ENCODE assay signal across 8 cellular contexts in genomic region chr13:22278336-22278929, GRCh38.
DNase-seq lines count a peak whose midpoint lies in the region; ATAC-seq, FAIRE-seq and TF ChIP-seq lines count a peak whose summit lies in the region.

No MANE protein-coding gene starts in this region.

- no peak for TF ChIP-seq EP300 in SK-N-SH (IDR thresholded peaks at IDR 0.05; ENCODE audit: borderline replicate concordance in 1 of 2, low read depth in 1 of 2, low read length in 1 of 2)

- H3K36me3 ChIP-seq in SK-N-SH (replicated peaks in 1 of 2; ENCODE audit: control insufficient read depth in 1 of 2, insufficient read depth in 2 of 2, low read length in 1 of 2) (no peaks in the 10 kb centered on the region), kidney (ENCODE audit: control insufficient read depth in 1 of 2, insufficient read depth in 2 of 2, low read length in 2 of 2) (no peaks in the 10 kb centered on the region)

- WGBS in SK-N-SH (ENCODE audit: low lambda C conversion rate): 28% methylated on average over 5 of the region's 5 CpGs

- intact Hi-C loops in kidney (cut with DNase I): no loop called here

- no peak for FAIRE-seq in kidney (lab: Jason Lieb, UNC)

- H3K36me3 Mint-ChIP-seq in activated naive CD4-positive, alpha-beta T cell treated with anti-CD3 and anti-CD28 coated beads, Interleukin-2, amount 10 ng/mL, durations not matched to agents 7 days and 5 days: no peaks in the 10 kb centered on the region

- H3K4me1 Mint-ChIP-seq in activated naive CD4-positive, alpha-beta T cell treated with anti-CD3 and anti-CD28 coated beads, Interleukin-2, amount 10 ng/mL, durations not matched to agents 7 days and 5 days: no peaks in the 10 kb centered on the region

- no peak overlapping the region for H3K27ac ChIP-seq in SK-N-SH (ENCODE audit: low read depth in 2 of 2, low read length in 1 of 2)
- H3K27ac ChIP-seq in RWPE1: no peak overlapping the region
- no peak overlapping the region for H3K27ac ChIP-seq in kidney (ENCODE audit: low read depth in 2 of 2, low read length in 2 of 2)

- DNase-seq in SK-N-SH (peak; percentile 8), RWPE1 (ENCODE audit: low spot score) (peak; percentile 2), kidney (no peak)
- DNase-seq in activated naive CD4-positive, alpha-beta T cell treated with anti-CD3 and anti-CD28 coated beads, Interleukin-2, amount 10 ng/mL, durations not matched to agents 7 days and 5 days: peak; percentile 74
- peak; percentile 18 to 49 (median 37) for DNase-seq in stimulated activated CD4-positive, alpha-beta T cell treated with anti-CD3 and anti-CD28 coated beads, TNF-alpha, amount 100 ng/mL, for 1 hour (ENCODE audit: low read depth in 3 of 3, low spot score in 1 of 3)

- no peaks in the 10 kb centered on the region for H3K79me2 ChIP-seq in SK-N-SH (ENCODE audit: insufficient read depth)

- CTCF ChIA-PET in SK-N-SH (lab: Yijun Ruan, JAX): no interaction called here
- CTCF ChIA-PET in RWPE1 (lab: Yijun Ruan, JAX): interaction anchor here (0.7 kb wide), 1 partner anchor 653 kb away, joined by 4 read pairs; no protein-coding TSS in a partner anchor
- CTCF ChIA-PET in activated naive CD4-positive, alpha-beta T cell treated with anti-CD3 and anti-CD28 coated beads, Interleukin-2, amount 10 ng/mL, durations not matched to agents 7 days and 5 days (lab: Charles Lee): interaction anchor here (0.6 to 1.0 kb wide), 2 partner anchors 266 to 640 kb away, joined by 3 to 4 read pairs; no protein-coding TSS in a partner anchor

- H4K20me1 ChIP-seq in SK-N-SH (ENCODE audit: insufficient read depth): no peaks in the 10 kb centered on the region

- POLR2A ChIA-PET in SK-N-SH (lab: Yijun Ruan, JAX) (no interaction called here), RWPE1 (lab: Yijun Ruan, JAX; ENCODE audit: low non-redundant PET) (no interaction called here)

- H3K4me3 Mint-ChIP-seq in activated naive CD4-positive, alpha-beta T cell treated with anti-CD3 and anti-CD28 coated beads, Interleukin-2, amount 10 ng/mL, durations not matched to agents 7 days and 5 days: no peak overlapping the region

- H3K27me3 ChIP-seq in SK-N-SH (ENCODE audit: insufficient read depth): no peaks in the 10 kb centered on the region

- H3K4me2 ChIP-seq in SK-N-SH: no peak overlapping the region

- no peaks in the 10 kb centered on the region for H3K27me3 Mint-ChIP-seq in activated naive CD4-positive, alpha-beta T cell treated with anti-CD3 and anti-CD28 coated beads, Interleukin-2, amount 10 ng/mL, durations not matched to agents 7 days and 5 days

- no peaks in the 10 kb centered on the region for H3F3A ChIP-seq in SK-N-SH (replicated peaks; ENCODE audit: insufficient read depth)

- no peak for ATAC-seq in SK-N-SH treated with all-trans-retinoic acid at 6 μM for 48 hours
- peak; percentile 63 for ATAC-seq in HG03439 (IDR thresholded peaks at IDR 0.05; ENCODE audit: unreplicated experiment)
- no peak for ATAC-seq in HG03457 (IDR thresholded peaks at IDR 0.05; ENCODE audit: unreplicated experiment)

- no peak overlapping the region for H2AFZ ChIP-seq in SK-N-SH (ENCODE audit: low read depth)

- no peak overlapping the region for H3K9ac ChIP-seq in SK-N-SH
- H3K9ac ChIP-seq in kidney (ENCODE audit: low read length in 2 of 2): no peak overlapping the region

- H3K9me3 Mint-ChIP-seq in activated naive CD4-positive, alpha-beta T cell treated with anti-CD3 and anti-CD28 coated beads, Interleukin-2, amount 10 ng/mL, durations not matched to agents 7 days and 5 days: no peaks in the 10 kb centered on the region

- H3K4me3 ChIP-seq in SK-N-SH (ENCODE audit: low read depth in 2 of 2, low read length in 1 of 2): no peak overlapping the region
- H3K4me3 ChIP-seq in kidney (ENCODE audit: low read length in 2 of 2): no peak overlapping the region

- H3K27ac Mint-ChIP-seq in activated naive CD4-positive, alpha-beta T cell treated with anti-CD3 and anti-CD28 coated beads, Interleukin-2, amount 10 ng/mL, durations not matched to agents 7 days and 5 days: no peak overlapping the region

- TF ChIP-seq CTCF in SK-N-SH (IDR thresholded peaks at IDR 0.05): peak; percentile 47
- TF ChIP-seq CTCF in RWPE1 (conservative IDR thresholded peaks at IDR 0.05; ENCODE audit: low read depth): no peak
- peak; percentile 54 for TF ChIP-seq CTCF in kidney (IDR thresholded peaks at IDR 0.05; ENCODE audit: borderline replicate concordance, extremely low read depth, insufficient read depth)

- no peaks in the 10 kb centered on the region for H3K9me3 ChIP-seq in SK-N-SH
- no peaks in the 10 kb centered on the region for H3K9me3 ChIP-seq in kidney (ENCODE audit: control insufficient read depth in 1 of 2, low read length in 2 of 2)

- peak; percentile 33; the same call in 1 of the 2 replicates for TF ChIP-seq RAD21 in SK-N-SH (IDR thresholded peaks at IDR 0.05; ENCODE audit: low read length)

- H3K4me1 ChIP-seq in SK-N-SH (ENCODE audit: control insufficient read depth in 1 of 2, insufficient read depth in 2 of 2, low read depth in 1 of 2, low read length in 1 of 2): no peaks in the 10 kb centered on the region
- no peaks in the 10 kb centered on the region for H3K4me1 ChIP-seq in kidney (ENCODE audit: control insufficient read depth in 1 of 2, insufficient read depth in 1 of 2, low read depth in 1 of 2, low read length in 2 of 2)

- no peaks in the 10 kb centered on the region for H3K9me2 ChIP-seq in SK-N-SH

TF ChIP-seq in SK-N-SH, 30 proteins besides CTCF, POLR2A, EP300 and RAD21 (continues in another document):
- no peak for TF ChIP-seq TEAD4 (IDR thresholded peaks at IDR 0.05; ENCODE audit: borderline replicate concordance, insufficient read depth)
- no peak for TF ChIP-seq RCOR1 (IDR thresholded peaks at IDR 0.05; ENCODE audit: low read length)
- no peak for TF ChIP-seq JUND (IDR thresholded peaks at IDR 0.05)
- TF ChIP-seq MEF2A (IDR thresholded peaks at IDR 0.05; ENCODE audit: borderline replicate concordance, low read depth): no peak
- TF ChIP-seq USF1 (IDR thresholded peaks at IDR 0.05; ENCODE audit: borderline replicate concordance, low read depth): no peak
- TF ChIP-seq TCF12 (IDR thresholded peaks at IDR 0.05): no peak
- TF ChIP-seq SIN3A (IDR thresholded peaks at IDR 0.05; ENCODE audit: borderline replicate concordance, low read depth, low read length): no peak
- TF ChIP-seq FOXM1 (IDR thresholded peaks at IDR 0.05; ENCODE audit: low read depth): no peak
- TF ChIP-seq POLR2AphosphoS5 (IDR thresholded peaks at IDR 0.05; ENCODE audit: low read depth, low read length): no peak
- TF ChIP-seq USF2 (IDR thresholded peaks at IDR 0.05; ENCODE audit: borderline replicate concordance, low read depth, low read length): no peak
- no peak for TF ChIP-seq MXI1 (IDR thresholded peaks at IDR 0.05; ENCODE audit: low read depth, low read length)
- TF ChIP-seq EZH2phosphoT487 (IDR thresholded peaks at IDR 0.05; ENCODE audit: borderline replicate concordance, low read depth): no peak
- no peak for TF ChIP-seq ELF1 (IDR thresholded peaks at IDR 0.05)
- no peak for TF ChIP-seq FOXJ3 (CRISPR knock-in tag; IDR thresholded peaks at IDR 0.05)

TF ChIP-seq in SK-N-SH treated with all-trans-retinoic acid at 6 μM for 48 hours, 23 proteins besides CTCF, POLR2A, EP300 and RAD21:
- no peak for TF ChIP-seq GLIS3 (CRISPR knock-in tag; IDR thresholded peaks at IDR 0.05)
- no peak for TF ChIP-seq CSRNP3 (CRISPR knock-in tag; IDR thresholded peaks at IDR 0.05)
- no peak for TF ChIP-seq ZNF70 (CRISPR knock-in tag; IDR thresholded peaks at IDR 0.05)
TF ChIP-seq in SK-N-SH treated with all-trans-retinoic acid at 6 μM for 48 hours: peak in this region for 0.
